16 cellular contexts compared by ENCODE assay signal in genomic region chr7:98531717-98532116, GRCh38.
"Had no signal": no experiment of that assay in that cellular context is flagged by ENCODE, and none has a peak within 500 bp of the region (broad histone marks: within the 10 kb centered on the region; RNA-seq: fewer than 3 reads in every experiment).

No MANE protein-coding gene starts in this region.

- H3K4me1 ChIP-seq: adrenal gland, gastroesophageal sphincter, lower lobe of right lung had no signal

- H3K36me3 Mint-ChIP-seq: mesothelial cell of epicardium had no signal

- H3K27ac Mint-ChIP-seq: activated CD4-positive, alpha-beta T cell treated with anti-CD3 and anti-CD28 coated beads, Interleukin-2, amount 10 ng/mL, durations not matched to agents 7 days and 5 days; activated T-helper 2 cell treated with anti-CD3 and anti-CD28 coated beads, Interferon-gamma antibody, Interleukin-2, Interleukin-4, amounts not matched to agents 10 μg/mL and 5 μg/mL and 100 μg/mL, durations not matched to agents 14 hours and 24 hours and 36 hours; dendritic cell treated with granulocyte-macrophage colony-stimulating factor and Interleukin-4, amounts not matched to agents 40 ng/mL and 50 ng/mL, for 4 days; effector memory CD8-positive, alpha-beta T cell; mesothelial cell of epicardium; stimulated activated naive CD8-positive, alpha-beta T cell treated with anti-CD3 and anti-CD28 coated beads, Interleukin-15, Interleukin-2, amounts not matched to agents 100 ng/mL and 50 ng/mL, for 24 hours had no signal

- H3K27me3 Mint-ChIP-seq: activated CD4-positive, alpha-beta T cell treated with anti-CD3 and anti-CD28 coated beads, Interleukin-2, amount 10 ng/mL, durations not matched to agents 7 days and 5 days; dendritic cell treated with granulocyte-macrophage colony-stimulating factor and Interleukin-4, amounts not matched to agents 40 ng/mL and 50 ng/mL, for 4 days; stimulated activated naive CD8-positive, alpha-beta T cell treated with anti-CD3 and anti-CD28 coated beads, Interleukin-15, Interleukin-2, amounts not matched to agents 100 ng/mL and 50 ng/mL, for 24 hours had no signal

- H3K27me3 ChIP-seq: adrenal gland, hepatocyte had no signal

- H3K9me3 ChIP-seq: adrenal gland had no signal

- H3K36me3 ChIP-seq: adrenal gland, gastroesophageal sphincter, lower lobe of right lung had no signal

- H3K9me3 Mint-ChIP-seq: dendritic cell treated with granulocyte-macrophage colony-stimulating factor and Interleukin-4, amounts not matched to agents 40 ng/mL and 50 ng/mL, for 4 days had no signal

- H3K4me3 ChIP-seq: adrenal gland, gastroesophageal sphincter, hepatocyte, lower lobe of right lung had no signal

- DNase-seq: activated CD4-positive, alpha-beta T cell treated with anti-CD3 and anti-CD28 coated beads, Interleukin-2, amount 10 ng/mL, durations not matched to agents 7 days and 5 days; activated CD4-positive, CD25-positive, alpha-beta regulatory T cell; activated naive CD4-positive, alpha-beta T cell treated with anti-CD3 and anti-CD28 coated beads, Interleukin-2, amount 50 U/mL, for 16 hours; adrenal gland; effector memory CD8-positive, alpha-beta T cell; left cardiac atrium; lower lobe of right lung; stimulated activated CD4-positive, alpha-beta T cell treated with anti-CD3 and anti-CD28 coated beads, Interleukin-2, amount 100 ng/mL, for 48 hours had no signal

- ATAC-seq: effector memory CD8-positive, alpha-beta T cell; gastroesophageal sphincter; left cardiac atrium; lower lobe of right lung had no signal

- H2AFZ ChIP-seq: hepatocyte had no signal

- H3K4me2 ChIP-seq: hepatocyte had no signal

- H3K4me1 Mint-ChIP-seq: activated CD4-positive, alpha-beta T cell treated with anti-CD3 and anti-CD28 coated beads, Interleukin-2, amount 10 ng/mL, durations not matched to agents 7 days and 5 days; central memory CD8-positive, alpha-beta T cell; mesothelial cell of epicardium; neural crest cell had no signal

- H3K27ac ChIP-seq: adrenal gland, gastroesophageal sphincter, hepatocyte, lower lobe of right lung had no signal

- H3K4me3 Mint-ChIP-seq: activated CD4-positive, alpha-beta T cell treated with anti-CD3 and anti-CD28 coated beads, Interleukin-2, amount 10 ng/mL, durations not matched to agents 7 days and 5 days; central memory CD8-positive, alpha-beta T cell; dendritic cell treated with granulocyte-macrophage colony-stimulating factor and Interleukin-4, amounts not matched to agents 40 ng/mL and 50 ng/mL, for 4 days; effector memory CD8-positive, alpha-beta T cell; mesothelial cell of epicardium; neural crest cell; stimulated activated naive CD8-positive, alpha-beta T cell treated with anti-CD3 and anti-CD28 coated beads, Interleukin-15, Interleukin-2, amounts not matched to agents 100 ng/mL and 50 ng/mL, for 24 hours had no signal

- H3K79me2 ChIP-seq: hepatocyte had no signal
